In the genomic region with DNA sequence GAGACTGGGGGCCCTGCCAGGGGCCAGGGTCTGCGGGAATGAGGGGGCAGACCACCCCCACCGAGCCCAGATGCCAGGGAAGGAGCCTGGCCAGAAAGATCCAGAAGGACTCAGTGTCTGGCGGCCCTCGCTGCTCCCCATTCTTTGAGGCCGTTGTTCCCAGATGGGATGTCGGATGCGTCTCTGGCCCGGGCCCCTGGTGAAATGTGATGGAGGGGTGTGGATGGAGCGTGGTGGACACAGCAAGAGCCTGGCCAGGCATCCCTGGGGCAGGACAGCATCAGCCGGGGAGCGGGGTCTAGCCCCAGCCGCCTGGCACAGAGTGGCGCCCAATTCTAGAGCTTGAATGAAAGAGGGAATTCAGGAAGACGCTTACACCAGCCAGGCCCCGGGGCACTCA, we compare ENCODE assay signal across 17 cellular contexts. TPM values are rescaled to one million over a fixed set of nuclear protein-coding genes. Genes with fewer than 3 reads are reported as not detected.
"Had no signal": no experiment of that assay in that cellular context is flagged by ENCODE, and none has a peak within 500 bp of the region (broad histone marks: within the 10 kb centered on the region; RNA-seq: fewer than 3 reads in every experiment).

No MANE protein-coding gene starts in this region.

- H3K27me3 ChIP-seq: body of pancreas had no signal

- ATAC-seq: activated T-cell treated with anti-CD3 and anti-CD28 coated beads, Interleukin-2, amount 50 U/mL, for 72 hours; body of pancreas; mucosa of descending colon; naive thymus-derived CD8-positive, alpha-beta T cell; sciatic nerve had no signal

- H3K9me3 Mint-ChIP-seq: activated naive CD4-positive, alpha-beta T cell treated with anti-CD3 and anti-CD28 coated beads, Interleukin-2, amount 50 U/mL, for 24 hours; activated T-cell treated with anti-CD3 and anti-CD28 coated beads, Interleukin-2, amount 50 U/mL, for 72 hours; central memory CD8-positive, alpha-beta T cell; naive thymus-derived CD8-positive, alpha-beta T cell; T-helper 1 cell treated with Interleukin-12 subunit alpha and Interleukin-12 subunit beta and Interleukin-4 antibody, amounts not matched to agents 30 μg/mL and 1 μg/mL, for 36 hours; type B pancreatic cell had no signal

- H3K27ac Mint-ChIP-seq: activated naive CD4-positive, alpha-beta T cell treated with anti-CD3 and anti-CD28 coated beads, Interleukin-2, amount 50 U/mL, for 24 hours; activated T-cell treated with anti-CD3 and anti-CD28 coated beads, Interleukin-2, amount 50 U/mL, for 72 hours; T-helper 1 cell treated with Interleukin-12 subunit alpha and Interleukin-12 subunit beta and Interleukin-4 antibody, amounts not matched to agents 30 μg/mL and 1 μg/mL, for 36 hours; type B pancreatic cell had no signal

- H3K4me3 ChIP-seq: body of pancreas, lung, mucosa of descending colon had no signal

- DNase-seq: activated CD4-positive, CD25-positive, alpha-beta regulatory T cell; activated T-cell treated with anti-CD3 and anti-CD28 coated beads, Interleukin-2, amount 50 U/mL, for 72 hours; amniotic stem cell; body of pancreas; dermis blood vessel endothelial cell; hippocampal formation; naive thymus-derived CD8-positive, alpha-beta T cell; stimulated activated CD4-positive, alpha-beta T cell treated with anti-CD3 and anti-CD28 coated beads, Interleukin-12 subunit alpha, Interleukin-12 subunit beta, amount 100 ng/mL, for 4 hours; stimulated activated naive CD4-positive, alpha-beta T cell treated with Interleukin-2 at 50 U/mL for 16 hours had no signal

- H3K36me3 Mint-ChIP-seq: activated naive CD4-positive, alpha-beta T cell treated with anti-CD3 and anti-CD28 coated beads, Interleukin-2, amount 50 U/mL, for 24 hours; naive thymus-derived CD8-positive, alpha-beta T cell; type B pancreatic cell had no signal

- H3K9me3 ChIP-seq: body of pancreas, mucosa of descending colon had no signal

- H3K4me3 Mint-ChIP-seq: activated naive CD4-positive, alpha-beta T cell treated with anti-CD3 and anti-CD28 coated beads, Interleukin-2, amount 50 U/mL, for 24 hours; central memory CD8-positive, alpha-beta T cell; T-helper 1 cell treated with Interleukin-12 subunit alpha and Interleukin-12 subunit beta and Interleukin-4 antibody, amounts not matched to agents 30 μg/mL and 1 μg/mL, for 36 hours; type B pancreatic cell had no signal

RNA-seq across cellular contexts. Expression of gene NKD2, which starts 46.2 kb away (rescaled TPM):
- total RNA-seq: epithelial cell of proximal tubule; naive thymus-derived CD8-positive, alpha-beta T cell had no signal
